12 cellular contexts compared by ENCODE assay signal in the genomic region with DNA sequence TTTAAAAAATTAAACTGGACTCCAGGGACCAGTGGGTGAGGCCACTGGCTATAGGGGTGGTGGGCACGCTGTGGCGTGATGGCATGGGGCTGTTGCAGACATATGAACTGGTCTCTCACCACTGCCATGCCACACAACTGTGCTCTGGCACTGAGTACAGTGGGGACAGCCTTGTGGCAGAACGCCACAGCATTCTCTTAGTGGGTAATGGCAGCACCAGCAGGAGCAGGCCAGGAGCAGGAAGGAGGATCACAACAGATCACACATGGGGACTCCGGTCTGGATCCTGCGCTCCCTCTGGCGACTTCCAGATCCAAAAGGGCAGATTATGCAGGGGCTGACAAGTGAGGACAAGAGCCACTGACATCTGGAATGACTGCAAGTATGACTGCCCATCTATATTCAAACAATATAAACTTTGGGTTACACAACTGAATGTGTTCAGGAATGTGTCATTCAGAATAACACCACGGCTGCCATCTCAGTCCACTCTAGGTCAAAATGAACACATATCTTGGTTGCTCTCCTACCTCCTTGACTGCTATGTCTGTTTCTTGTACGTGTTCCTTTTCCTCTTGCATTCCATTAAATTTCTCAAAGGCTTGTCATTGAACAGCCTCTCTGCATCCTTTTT.
"Had no signal": no experiment of that assay in that cellular context is flagged by ENCODE, and none has a peak within 500 bp of the region (broad histone marks: within the 10 kb centered on the region; RNA-seq: fewer than 3 reads in every experiment).

No MANE protein-coding gene starts in this region.

- H3K27me3 Mint-ChIP-seq: naive B cell; stimulated activated naive B cell treated with anti-CD40 and anti-IgM and Interleukin-4, amounts not matched to agents 10 μg/mL and 1 μg/mL and 100 μg/mL, for 72 hours had no signal

- H3K4me3 Mint-ChIP-seq: immature natural killer cell; stimulated activated naive B cell treated with anti-CD40 and anti-IgM and Interleukin-4, amounts not matched to agents 10 μg/mL and 1 μg/mL and 100 μg/mL, for 72 hours had no signal

- FAIRE-seq: astrocyte, pancreas had no signal

- H3K27me3 ChIP-seq: pancreas, tibial nerve had no signal

- H3K36me3 ChIP-seq: pancreas, tibial nerve had no signal

- DNase-seq: activated CD4-positive, alpha-beta T cell treated with anti-CD3 and anti-CD28 coated beads, Interleukin-2, amount 50 U/mL, for 1 hour; activated naive CD4-positive, alpha-beta T cell treated with Interleukin-2 at 50 U/mL for 16 hours; activated T-cell treated with anti-CD3 and anti-CD28 coated beads for 4 hours; foreskin fibroblast; glutamatergic neuron; immature natural killer cell; naive B cell; stimulated activated naive B cell treated with anti-CD40 and anti-IgM and Interleukin-4, amounts not matched to agents 10 μg/mL and 1 μg/mL and 100 μg/mL, for 72 hours had no signal

- H3K27ac ChIP-seq: tibial nerve had no signal

- H3K9me3 Mint-ChIP-seq: immature natural killer cell, naive B cell had no signal

- H3K27ac Mint-ChIP-seq: stimulated activated naive B cell treated with anti-CD40 and anti-IgM and Interleukin-4, amounts not matched to agents 10 μg/mL and 1 μg/mL and 100 μg/mL, for 72 hours had no signal

- ATAC-seq: stimulated activated naive B cell treated with anti-CD40 and anti-IgM and Interleukin-4, amounts not matched to agents 10 μg/mL and 1 μg/mL and 100 μg/mL, for 72 hours had no signal

- H3K9me3 ChIP-seq: pancreas, tibial nerve had no signal

- H3K4me3 ChIP-seq: lung, pancreas, tibial nerve had no signal
